Comparison of ENCODE assay signal across 17 cellular contexts in the genomic region with DNA sequence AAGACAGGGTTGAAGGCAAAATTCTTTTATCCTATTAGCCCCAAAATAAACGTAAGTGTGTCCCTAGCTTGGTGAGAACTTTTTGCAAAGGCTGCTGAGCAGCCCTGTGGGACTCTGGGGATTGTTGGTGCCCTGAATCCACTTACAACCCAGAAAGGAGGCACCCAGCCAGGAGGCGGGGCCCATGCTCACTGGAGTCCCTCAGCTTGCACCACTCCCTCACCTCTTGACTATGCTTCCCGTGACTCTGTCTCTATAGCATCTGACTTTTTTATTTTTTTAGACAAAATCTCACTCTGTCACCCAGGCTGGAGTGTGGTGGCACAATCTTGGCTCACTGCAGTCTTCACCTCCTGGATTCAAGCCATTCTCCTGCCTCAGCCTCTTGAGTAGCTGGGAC. TPM values are rescaled to one million over a fixed set of nuclear protein-coding genes. Genes with fewer than 3 reads are reported as not detected.
A peak's percentile ranks its signal among the peaks of the same experiment; 100 is the strongest.
DNase-seq lines count a peak whose midpoint lies in the region; ATAC-seq and TF ChIP-seq lines count a peak whose summit lies in the region.
"Had no signal": no experiment of that assay in that cellular context is flagged by ENCODE, and none has a peak within 500 bp of the region (broad histone marks: within the 10 kb centered on the region; RNA-seq: fewer than 3 reads in every experiment).

No MANE protein-coding gene starts in this region.

- H3K36me3 Mint-ChIP-seq in T-helper 2 cell treated with Interferon-gamma antibody and Interleukin-4, amounts not matched to agents 5 μg/mL and 100 μg/mL, for 36 hours (ENCODE audit: low read depth): peaks cover 1% of the 10 kb centered on the region
- H3K36me3 Mint-ChIP-seq in activated T-cell treated with anti-CD3 and anti-CD28 coated beads, Interleukin-2, amount 50 U/mL, for 72 hours (ENCODE audit: insufficient read depth in 2 of 2): peaks cover 3 to 8% of the 10 kb centered on the region in 2 donors
- H3K36me3 Mint-ChIP-seq: neural progenitor cell had no signal

- peak overlapping the region; percentile 64 for H3K4me3 Mint-ChIP-seq in T-helper 2 cell treated with Interferon-gamma antibody and Interleukin-4, amounts not matched to agents 5 μg/mL and 100 μg/mL, for 36 hours
- H3K4me3 Mint-ChIP-seq in activated T-cell treated with anti-CD3 and anti-CD28 coated beads, Interleukin-2, amount 50 U/mL, for 72 hours: peak overlapping the region; percentile 74 to 80
- H3K4me3 Mint-ChIP-seq: H9, neural progenitor cell had no signal

- peaks cover 73% of the 10 kb centered on the region for H3K4me1 Mint-ChIP-seq in T-helper 2 cell treated with Interferon-gamma antibody and Interleukin-4, amounts not matched to agents 5 μg/mL and 100 μg/mL, for 36 hours (ENCODE audit: low read depth)
- H3K4me1 Mint-ChIP-seq in activated T-cell treated with anti-CD3 and anti-CD28 coated beads, Interleukin-2, amount 50 U/mL, for 72 hours (ENCODE audit: low read depth): peaks cover 96% of the 10 kb centered on the region

- no peak for DNase-seq in T-helper 2 cell treated with Interferon-gamma antibody and Interleukin-4, amounts not matched to agents 5 μg/mL and 100 μg/mL, for 36 hours (ENCODE audit: low spot score)
- no peak for DNase-seq in T-helper 2 cell
- DNase-seq in HT1080 (ENCODE audit: low read depth): peak; percentile 45
- DNase-seq in activated T-cell treated with anti-CD3 and anti-CD28 coated beads, Interleukin-2, amount 50 U/mL, for 72 hours: no peak
- DNase-seq in osteoblast (ENCODE audit: insufficient read length, low spot score, missing footprints): no peak
- no peak for DNase-seq in NCI-H1930 (lab: John Stamatoyannopoulos, UW)
- no peak for DNase-seq in NCI-H1436 (lab: John Stamatoyannopoulos, UW)
- DNase-seq: Caco-2; effector memory CD4-positive, alpha-beta T cell; H9; Karpas-422; NCI-H187; NCI-H526 treated with DMSO at 0.1 percent for 48 hours; right lobe of liver; RPMI8226 had no signal

- no peaks in the 10 kb centered on the region for H3K36me3 ChIP-seq in osteoblast (ENCODE audit: insufficient read depth, low read length)
- H3K36me3 ChIP-seq: neural progenitor cell, right lobe of liver had no signal

- H3K27me3 Mint-ChIP-seq in T-helper 2 cell treated with Interferon-gamma antibody and Interleukin-4, amounts not matched to agents 5 μg/mL and 100 μg/mL, for 36 hours (ENCODE audit: low read depth): no peaks in the 10 kb centered on the region
- no peaks in the 10 kb centered on the region for H3K27me3 Mint-ChIP-seq in activated T-cell treated with anti-CD3 and anti-CD28 coated beads, Interleukin-2, amount 50 U/mL, for 72 hours (ENCODE audit: low read depth)

- no peaks in the 10 kb centered on the region for H3K79me2 ChIP-seq in osteoblast (ENCODE audit: insufficient read depth, low read length)

- H3K27ac ChIP-seq in osteoblast (ENCODE audit: low read depth, low read length): peak overlapping the region; percentile 100
- H3K27ac ChIP-seq: neural progenitor cell, right lobe of liver had no signal

- no peak for ATAC-seq in activated T-cell treated with anti-CD3 and anti-CD28 coated beads, Interleukin-2, amount 50 U/mL, for 72 hours (replicated peaks in 1 of 2)
- ATAC-seq in GM18858 (IDR thresholded peaks at IDR 0.05; ENCODE audit: unreplicated experiment): no peak
- ATAC-seq: right lobe of liver had no signal

- no peaks in the 10 kb centered on the region for H4K20me1 ChIP-seq in osteoblast (ENCODE audit: insufficient read depth, low read length)

- H2AFZ ChIP-seq in osteoblast (ENCODE audit: low read length): no peak overlapping the region
- H2AFZ ChIP-seq: neural progenitor cell had no signal

- no peak overlapping the region for H3K4me3 ChIP-seq in osteoblast (ENCODE audit: insufficient read depth, low read length)
- H3K4me3 ChIP-seq: neural progenitor cell, right lobe of liver had no signal

- H3K9me3 ChIP-seq in osteoblast (ENCODE audit: low read depth, low read length): no peaks in the 10 kb centered on the region
- H3K9me3 ChIP-seq: Caco-2, right lobe of liver had no signal

- H3K27ac Mint-ChIP-seq in T-helper 2 cell treated with Interferon-gamma antibody and Interleukin-4, amounts not matched to agents 5 μg/mL and 100 μg/mL, for 36 hours: no peak overlapping the region
- H3K27ac Mint-ChIP-seq in activated T-cell treated with anti-CD3 and anti-CD28 coated beads, Interleukin-2, amount 50 U/mL, for 72 hours: peak overlapping the region; percentile 6
- H3K27ac Mint-ChIP-seq: H9, neural progenitor cell had no signal

- H3K9me3 Mint-ChIP-seq in T-helper 2 cell treated with Interferon-gamma antibody and Interleukin-4, amounts not matched to agents 5 μg/mL and 100 μg/mL, for 36 hours: peaks cover 4% of the 10 kb centered on the region
- peaks cover 0 to 1% of the 10 kb centered on the region in 2 donors for H3K9me3 Mint-ChIP-seq in activated T-cell treated with anti-CD3 and anti-CD28 coated beads, Interleukin-2, amount 50 U/mL, for 72 hours
- H3K9me3 Mint-ChIP-seq: H9 had no signal

- peaks cover 47% of the 10 kb centered on the region for H3K4me1 ChIP-seq in osteoblast (ENCODE audit: insufficient read depth, low read length)
- H3K4me1 ChIP-seq: Caco-2, neural progenitor cell, right lobe of liver had no signal

- H3K4me2 ChIP-seq in osteoblast (ENCODE audit: insufficient read depth, low read length): no peak overlapping the region
- H3K4me2 ChIP-seq: neural progenitor cell had no signal

- no peaks in the 10 kb centered on the region for H3K27me3 ChIP-seq in osteoblast (ENCODE audit: insufficient read depth, low read length)
- H3K27me3 ChIP-seq: right lobe of liver had no signal

- no peak for TF ChIP-seq CTCF in osteoblast (IDR thresholded peaks at IDR 0.05; ENCODE audit: extremely low read depth, low read depth, low read length)

RNA-seq across cellular contexts. Expression of a gene that starts 15.8 kb away (rescaled TPM):
- 251 and 254 TPM in 2 replicates for total RNA-seq in HT1080 (2014; rRNA removed; shearing (Covaris generic))
- polyA plus RNA-seq in HT1080 (2015; cell fraction: cytosol; rRNA removed): 106 and 122 TPM in 2 replicates
- polyA plus RNA-seq in HT1080 (2015; cell fraction: nucleus; rRNA removed): 1,736 and 1,844 TPM in 2 replicates
- total RNA-seq in activated T-cell treated with anti-CD3 and anti-CD28 coated beads, Interleukin-2, amount 50 U/mL, for 72 hours: 10 to 100 TPM; 12.0 to 17.3 TPM
- total RNA-seq in osteoblast: 4,017 and 4,247 TPM in 2 replicates

RNA-seq across cellular contexts. Expression of a gene that starts 57.3 kb away (rescaled TPM):
- total RNA-seq in HT1080 (2014; rRNA removed; shearing (Covaris generic)): not detected in 2 replicates
- polyA plus RNA-seq in HT1080 (2015; cell fraction: cytosol; rRNA removed): 0.19 TPM in 1 of 2 replicates, not detected in the other
- polyA plus RNA-seq in HT1080 (2015; cell fraction: nucleus; rRNA removed): 0.33 and 0.41 TPM in 2 replicates
- total RNA-seq in activated T-cell treated with anti-CD3 and anti-CD28 coated beads, Interleukin-2, amount 50 U/mL, for 72 hours: under 1 TPM in 1 of 2 donors, not detected in 1; 0.36 TPM
- total RNA-seq in osteoblast: 25.7 and 32.1 TPM in 2 replicates
- total RNA-seq: Caco-2 had no signal

Comparison
In these comparisons a context has a peak if more than half of its experiments do, and no peak if none do; other contexts are left out.
1. RNA of a gene that starts 15.8 kb away (total RNA-seq): 4,017 to 4,247 TPM in osteoblast; 251 to 254 TPM in HT1080 and 12.0 to 17.3 TPM in activated T-cell treated with anti-CD3 and anti-CD28 coated beads, Interleukin-2, amount 50 U/mL, for 72 hours; every median in the first group is over 10 times any median in the second.
2. RNA of a gene that starts 57.3 kb away (total RNA-seq): 25.7 to 32.1 TPM in osteoblast; 0.36 TPM in activated T-cell treated with anti-CD3 and anti-CD28 coated beads, Interleukin-2, amount 50 U/mL, for 72 hours and not detected in HT1080; every median in the first group is over 10 times any median in the second.